ENCODE assay signal across 1 cellular context in the genomic region with DNA sequence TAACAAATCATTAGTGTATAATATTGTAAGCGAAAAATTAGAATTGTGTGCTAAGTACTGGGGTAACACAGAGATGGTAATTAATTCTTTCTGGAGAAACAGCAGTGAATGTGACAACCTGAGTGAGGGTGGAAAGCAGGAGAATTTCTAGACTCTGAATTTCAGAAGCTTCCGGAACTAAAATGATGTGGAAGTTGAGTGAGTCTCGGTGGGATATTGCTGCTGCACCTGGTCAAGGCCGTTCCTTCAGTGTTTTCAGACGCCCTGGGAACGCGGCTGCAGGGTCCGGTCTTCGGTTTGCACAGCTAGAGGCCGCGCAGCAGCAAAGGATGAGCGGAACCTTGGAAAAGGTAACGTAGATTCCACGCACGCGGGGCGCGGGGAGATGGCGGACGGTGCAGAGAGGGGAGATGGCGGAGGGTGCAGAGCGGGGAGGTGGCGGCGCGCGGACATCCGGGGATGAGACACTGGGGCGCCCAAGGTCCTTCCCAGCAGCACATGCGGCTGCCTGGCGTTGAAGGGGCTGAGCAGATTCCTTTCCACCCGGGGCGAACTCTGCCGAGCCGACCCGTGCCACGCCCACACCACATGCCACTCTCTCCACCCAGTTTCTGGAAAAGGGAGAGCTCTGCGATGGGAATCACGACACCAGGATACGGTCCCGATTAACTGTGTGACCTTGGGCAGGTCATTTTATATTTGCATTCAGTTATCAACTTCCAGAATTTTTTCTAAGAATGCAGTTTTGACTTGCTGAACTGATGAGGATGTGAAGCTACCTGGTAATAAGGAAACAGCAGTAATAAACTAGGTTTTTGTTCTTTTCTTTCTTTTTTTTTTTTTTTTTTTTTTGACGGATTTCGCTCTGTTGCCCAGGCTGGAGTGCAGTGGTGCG.
TF ChIP-seq lines count a peak whose summit lies in the region.

Gene MRPL48 (plus strand): TSS at position 232 of the 895 bp plus-strand sequence. CDS start 98 bp downstream, at position 330.

TF ChIP-seq in K562, 482 proteins besides CTCF, POLR2A, EP300 and RAD21 (continued from another document and continues in another):
- TF ChIP-seq ELK1 (CRISPR knock-in tag; IDR thresholded peaks at IDR 0.05) (no peak), POLR3A (IDR thresholded peaks at IDR 0.05; ENCODE audit: borderline replicate concordance, extremely low read depth, insufficient read depth, insufficient read length) (no peak), ZNF408 (CRISPR knock-in tag; IDR thresholded peaks at IDR 0.05; ENCODE audit: low read depth) (no peak), BACH1 (tag; IDR thresholded peaks at IDR 0.05) (0 out of 2 replicates have a peak, but pooled peaks have one; percentile 50), ZBTB33 (CRISPR knock-in tag; IDR thresholded peaks at IDR 0.05) (peak; percentile 81), PRDM10 (IDR thresholded peaks at IDR 0.05; ENCODE audit: partially characterized antibody) (peak; percentile 66), MYC (IDR thresholded peaks at IDR 0.05; ENCODE audit: low read depth, low read length) (peak; percentile 96), MYC (CRISPR knock-in tag; IDR thresholded peaks at IDR 0.05; ENCODE audit: borderline replicate concordance, low read depth) (peak; percentile 98), GTF2E2 (tag; IDR thresholded peaks at IDR 0.05) (peak; percentile 97), CHD4 (IDR thresholded peaks at IDR 0.05; ENCODE audit: insufficient read depth, insufficient replicate concordance, low read depth, low read length, poor library complexity, severe bottlenecking) (no peak), GABPA (tag; conservative IDR thresholded peaks at IDR 0.05; ENCODE audit: low read depth) (peak; percentile 95), HEY1 (CRISPR knock-in tag; IDR thresholded peaks at IDR 0.05; ENCODE audit: borderline replicate concordance) (no peak), MBD1 (CRISPR knock-in tag; IDR thresholded peaks at IDR 0.05) (no peak), RBBP5 (IDR thresholded peaks at IDR 0.05; ENCODE audit: borderline replicate concordance, insufficient read depth, low read length, poor library complexity, severe bottlenecking) (peak; percentile 97), MECOM (CRISPR knock-in tag; IDR thresholded peaks at IDR 0.05) (0 out of 2 replicates have a peak, but pooled peaks have one; percentile 58), SMC3 (conservative IDR thresholded peaks at IDR 0.05; ENCODE audit: insufficient read depth, low read depth, low read length) (no peak), KDM4B (IDR thresholded peaks at IDR 0.05; ENCODE audit: borderline replicate concordance in 2 of 2, low read depth in 1 of 2) (0 out of 4 replicates have a peak, but pooled peaks of 1 of the 2 experiments have one; percentile 51), DDX20 (tag; IDR thresholded peaks at IDR 0.05; ENCODE audit: low read depth) (no peak), REST (CRISPR knock-in tag; IDR thresholded peaks at IDR 0.05; ENCODE audit: low read depth) (peak; percentile 54; the same call in 1 of the 2 replicates), ATF7 (IDR thresholded peaks at IDR 0.05) (peak; percentile 89), ZKSCAN3 (CRISPR knock-in tag; IDR thresholded peaks at IDR 0.05) (no peak), NCOR1 (IDR thresholded peaks at IDR 0.05) (peak; percentile 44; the same call in 1 of the 2 replicates), RUNX1 (IDR thresholded peaks at IDR 0.05; ENCODE audit: low read depth) (no peak), SRSF9 (IDR thresholded peaks at IDR 0.05; ENCODE audit: borderline replicate concordance, low read depth, low read length) (no peak), NFE2 (IDR thresholded peaks at IDR 0.05; ENCODE audit: low read depth) (no peak), IRF2 (CRISPR knock-in tag; IDR thresholded peaks at IDR 0.05) (no peak), NFATC3 (IDR thresholded peaks at IDR 0.05) (peak; percentile 78), ZFX (CRISPR knock-in tag; IDR thresholded peaks at IDR 0.05) (peak; percentile 92), ZNF696 (CRISPR knock-in tag; conservative IDR thresholded peaks at IDR 0.05) (no peak), SPI1 (IDR thresholded peaks at IDR 0.05; ENCODE audit: borderline replicate concordance, low read depth, low read length) (no peak), MXI1 (IDR thresholded peaks at IDR 0.05; ENCODE audit: low read depth, low read length) (peak; percentile 85), NR2C1 (IDR thresholded peaks at IDR 0.05) (peak; percentile 85), NR2C1 (tag; IDR thresholded peaks at IDR 0.05) (peak; percentile 83), SP2 (IDR thresholded peaks at IDR 0.05; ENCODE audit: extremely low read depth, low read depth, low read length, poor library complexity, severe bottlenecking) (no peak), DLX4 (CRISPR knock-in tag; IDR thresholded peaks at IDR 0.05) (no peak), YY1 (IDR thresholded peaks at IDR 0.05; ENCODE audit: borderline replicate concordance in 1 of 3, control insufficient read depth in 1 of 3, extremely low read depth in 1 of 3, insufficient read depth in 3 of 3, insufficient read length in 1 of 3, insufficient replicate concordance in 2 of 3, low read depth in 1 of 3, low read length in 2 of 3) (peak; percentile 76 to 96 (median 94)), ZNF551 (CRISPR knock-in tag; IDR thresholded peaks at IDR 0.05) (no peak), JUN (IDR thresholded peaks at IDR 0.05; ENCODE audit: borderline replicate concordance, low read depth, low read length) (peak; percentile 3; the same call in 1 of the 2 replicates), JUN (CRISPR knock-in tag; IDR thresholded peaks at IDR 0.05; ENCODE audit: borderline replicate concordance) (no peak)
- TF ChIP-seq, protein P1, sequence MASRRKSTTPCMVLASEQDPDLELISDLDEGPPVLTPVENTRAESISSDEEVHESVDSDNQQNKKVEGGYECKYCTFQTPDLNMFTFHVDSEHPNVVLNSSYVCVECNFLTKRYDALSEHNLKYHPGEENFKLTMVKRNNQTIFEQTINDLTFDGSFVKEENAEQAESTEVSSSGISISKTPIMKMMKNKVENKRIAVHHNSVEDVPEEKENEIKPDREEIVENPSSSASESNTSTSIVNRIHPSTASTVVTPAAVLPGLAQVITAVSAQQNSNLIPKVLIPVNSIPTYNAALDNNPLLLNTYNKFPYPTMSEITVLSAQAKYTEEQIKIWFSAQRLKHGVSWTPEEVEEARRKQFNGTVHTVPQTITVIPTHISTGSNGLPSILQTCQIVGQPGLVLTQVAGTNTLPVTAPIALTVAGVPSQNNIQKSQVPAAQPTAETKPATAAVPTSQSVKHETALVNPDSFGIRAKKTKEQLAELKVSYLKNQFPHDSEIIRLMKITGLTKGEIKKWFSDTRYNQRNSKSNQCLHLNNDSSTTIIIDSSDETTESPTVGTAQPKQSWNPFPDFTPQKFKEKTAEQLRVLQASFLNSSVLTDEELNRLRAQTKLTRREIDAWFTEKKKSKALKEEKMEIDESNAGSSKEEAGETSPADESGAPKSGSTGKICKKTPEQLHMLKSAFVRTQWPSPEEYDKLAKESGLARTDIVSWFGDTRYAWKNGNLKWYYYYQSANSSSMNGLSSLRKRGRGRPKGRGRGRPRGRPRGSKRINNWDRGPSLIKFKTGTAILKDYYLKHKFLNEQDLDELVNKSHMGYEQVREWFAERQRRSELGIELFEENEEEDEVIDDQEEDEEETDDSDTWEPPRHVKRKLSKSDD (conservative IDR thresholded peaks at IDR 0.05; ENCODE audit: low read length), result no peak
- TF ChIP-seq, protein P2, sequence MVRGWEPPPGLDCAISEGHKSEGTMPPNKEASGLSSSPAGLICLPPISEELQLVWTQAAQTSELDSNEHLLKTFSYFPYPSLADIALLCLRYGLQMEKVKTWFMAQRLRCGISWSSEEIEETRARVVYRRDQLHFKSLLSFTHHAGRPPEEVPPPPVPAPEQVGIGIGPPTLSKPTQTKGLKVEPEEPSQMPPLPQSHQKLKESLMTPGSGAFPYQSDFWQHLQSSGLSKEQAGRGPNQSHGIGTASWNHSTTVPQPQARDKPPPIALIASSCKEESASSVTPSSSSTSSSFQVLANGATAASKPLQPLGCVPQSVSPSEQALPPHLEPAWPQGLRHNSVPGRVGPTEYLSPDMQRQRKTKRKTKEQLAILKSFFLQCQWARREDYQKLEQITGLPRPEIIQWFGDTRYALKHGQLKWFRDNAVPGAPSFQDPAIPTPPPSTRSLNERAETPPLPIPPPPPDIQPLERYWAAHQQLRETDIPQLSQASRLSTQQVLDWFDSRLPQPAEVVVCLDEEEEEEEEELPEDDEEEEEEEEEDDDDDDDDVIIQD (CRISPR knock-in tag; IDR thresholded peaks at IDR 0.05), result no peak
